ENCODE assay signal across 19 cellular contexts in the genomic region with DNA sequence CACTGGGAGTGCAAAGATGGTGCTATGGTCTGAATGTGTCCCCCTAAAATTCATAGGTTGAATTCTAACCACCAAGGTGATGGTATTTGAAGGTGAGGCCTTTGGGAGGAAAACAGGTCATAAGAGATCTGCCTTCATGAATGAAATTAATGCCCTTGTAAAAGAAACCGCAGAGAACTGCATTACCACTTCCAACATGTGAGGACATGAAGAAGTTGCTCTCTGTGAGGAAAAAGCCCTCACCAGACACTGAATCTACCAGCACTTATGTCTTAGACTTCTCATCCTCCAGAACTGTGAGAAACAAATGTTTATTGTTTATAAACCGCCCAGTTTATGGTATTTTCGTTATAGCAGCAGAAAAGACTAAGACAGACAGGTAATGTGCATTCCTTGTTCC.
"Had no signal": no experiment of that assay in that cellular context is flagged by ENCODE, and none has a peak within 500 bp of the region (broad histone marks: within the 10 kb centered on the region; RNA-seq: fewer than 3 reads in every experiment).

No MANE protein-coding gene starts in this region.

- FAIRE-seq: RCC 7860 had no signal

- ATAC-seq: SK-N-SH treated with all-trans-retinoic acid at 6 μM for 48 hours had no signal

- DNase-seq: KBM-7, MM.1S, NCI-H1092 treated with DMSO at 0.1 percent for 48 hours, NCI-H1436, NCI-H187, NCI-H2029, NCI-H2081 treated with DMSO at 0.1 percent for 48 hours, NCI-H2171, NCI-H226, NCI-H446, NCI-H510A, NCI-H524 treated with DMSO at 0.1 percent for 48 hours, NCI-H69, NCI-H774, RPMI8226, SHP77 treated with DMSO at 0.1 percent for 48 hours, SJCRH30 had no signal

- H3K27me3 ChIP-seq: SJCRH30 had no signal

- H3K27ac ChIP-seq: SJCRH30 had no signal

- H3K9me3 ChIP-seq: SJCRH30 had no signal

- H3K4me3 ChIP-seq: SJCRH30 had no signal

- H3K4me1 ChIP-seq: SJCRH30 had no signal

- H3K36me3 ChIP-seq: SJCRH30 had no signal
